In genomic region chr20:22579119-22579427, GRCh38 we compare ENCODE assay signal across 18 cellular contexts. TPM values are rescaled to one million over a fixed set of nuclear protein-coding genes. Genes with fewer than 3 reads are reported as not detected.
DNase-seq lines count a peak whose midpoint lies in the region; TF ChIP-seq lines count a peak whose summit lies in the region.
"Had no signal": no experiment of that assay in that cellular context is flagged by ENCODE, and none has a peak within 500 bp of the region (broad histone marks: within the 10 kb centered on the region; RNA-seq: fewer than 3 reads in every experiment).

No MANE protein-coding gene starts in this region.

- CTCF ChIA-PET in Caco-2 (lab: Charles Lee), result no interaction called here
- CTCF ChIA-PET in activated naive CD4-positive, alpha-beta T cell treated with anti-CD3 and anti-CD28 coated beads, Interleukin-2, amount 10 ng/mL, durations not matched to agents 7 days and 5 days (lab: Charles Lee), result no interaction called here

- DNase-seq in Caco-2 (no peak), NCI-H748 (lab: John Stamatoyannopoulos, UW; ENCODE audit: unreplicated experiment) (peak; percentile 90), fibroblast of the aortic adventitia (ENCODE audit: low read depth) (no peak), neural progenitor cell (ENCODE audit: low spot score) (peak; percentile 96), HT-29 (ENCODE audit: low spot score) (no peak), NCI-H2171 treated with DMSO at 0.1 percent for 48 hours (lab: John Stamatoyannopoulos, UW) (no peak)
- DNase-seq in stimulated activated naive CD4-positive, alpha-beta T cell (lab: John Stamatoyannopoulos, UW), result no peak
- no peak for DNase-seq in activated naive CD4-positive, alpha-beta T cell treated with anti-CD3 and anti-CD28 coated beads, Interleukin-2, amount 10 ng/mL, durations not matched to agents 7 days and 5 days
- DNase-seq: activated CD4-positive, alpha-beta T cell treated with anti-CD3 and anti-CD28 coated beads, Interleukin-2, amount 50 U/mL, for 4 hours; activated T-cell treated with anti-CD3 and anti-CD28 coated beads, Interleukin-2, amount 50 U/mL, for 72 hours; glutamatergic neuron; naive B cell; NCI-H2029 treated with DMSO at 0.1 percent for 48 hours; stimulated activated CD4-positive, alpha-beta T cell treated with anti-CD3 and anti-CD28 coated beads, Interleukin-2, amount 100 ng/mL, for 24 hours; transverse colon had no signal

- H3K4me2 ChIP-seq in neural progenitor cell, result peak overlapping the region; percentile 61

- POLR2A ChIA-PET in Caco-2 (lab: Charles Lee), result interaction anchor here (1.4 kb wide), 2 partner anchors 55 to 67 kb away, joined by 9 to 14 read pairs; no protein-coding TSS in a partner anchor

- H3K79me2 ChIP-seq in neural progenitor cell (ENCODE audit: low read depth), result no peaks in the 10 kb centered on the region

- H3K9me3 ChIP-seq in Caco-2 (no peaks in the 10 kb centered on the region), neural progenitor cell (ENCODE audit: low read depth) (no peaks in the 10 kb centered on the region)
- H3K9me3 ChIP-seq: transverse colon had no signal

- H2AFZ ChIP-seq in neural progenitor cell (replicated peaks), result no peak overlapping the region

- peaks cover 97% of the 10 kb centered on the region for H4K20me1 ChIP-seq in neural progenitor cell (ENCODE audit: low read depth)

- H3K9ac ChIP-seq in neural progenitor cell, result no peak overlapping the region

- H3K27ac Mint-ChIP-seq in Caco-2 (ENCODE audit: unreplicated experiment) (peak overlapping the region; percentile 90), neural progenitor cell (no peak overlapping the region)
- no peak overlapping the region for H3K27ac Mint-ChIP-seq in activated naive CD4-positive, alpha-beta T cell treated with anti-CD3 and anti-CD28 coated beads, Interleukin-2, amount 10 ng/mL, durations not matched to agents 7 days and 5 days
- H3K27ac Mint-ChIP-seq: activated T-cell treated with anti-CD3 and anti-CD28 coated beads, Interleukin-2, amount 50 U/mL, for 72 hours had no signal

- H3K4me1 ChIP-seq in Caco-2 (peaks cover 28% of the 10 kb centered on the region), neural progenitor cell (peaks cover 44% of the 10 kb centered on the region)

- H3K4me1 Mint-ChIP-seq in Caco-2 (ENCODE audit: low read depth, unreplicated experiment) (peaks cover 33% of the 10 kb centered on the region), neural progenitor cell (peaks cover 15% of the 10 kb centered on the region)
- H3K4me1 Mint-ChIP-seq in activated naive CD4-positive, alpha-beta T cell treated with anti-CD3 and anti-CD28 coated beads, Interleukin-2, amount 10 ng/mL, durations not matched to agents 7 days and 5 days, result peaks cover 7% of the 10 kb centered on the region

- peaks cover 43% of the 10 kb centered on the region for H3F3A ChIP-seq in neural progenitor cell (ENCODE audit: low read depth)

- H3K36me3 ChIP-seq in Caco-2 (ENCODE audit: control insufficient read depth, insufficient read depth, low read length), result peaks cover 2% of the 10 kb centered on the region
- H3K36me3 ChIP-seq in neural progenitor cell, result no peaks in the 10 kb centered on the region
- H3K36me3 ChIP-seq: transverse colon had no signal

- intact Hi-C loops in Caco-2 (cut with micrococcal nuclease; ENCODE audit: unreplicated experiment), result no loop called here

- H3K36me3 Mint-ChIP-seq in Caco-2 (ENCODE audit: insufficient read depth, unreplicated experiment) (peaks cover 53% of the 10 kb centered on the region), neural progenitor cell (no peaks in the 10 kb centered on the region)
- H3K36me3 Mint-ChIP-seq in activated naive CD4-positive, alpha-beta T cell treated with anti-CD3 and anti-CD28 coated beads, Interleukin-2, amount 10 ng/mL, durations not matched to agents 7 days and 5 days, result peaks cover 6% of the 10 kb centered on the region

- H3K4me3 Mint-ChIP-seq in Caco-2 (ENCODE audit: unreplicated experiment) (peak overlapping the region; percentile 78), neural progenitor cell (no peak overlapping the region)
- H3K4me3 Mint-ChIP-seq in activated naive CD4-positive, alpha-beta T cell treated with anti-CD3 and anti-CD28 coated beads, Interleukin-2, amount 10 ng/mL, durations not matched to agents 7 days and 5 days, result no peak overlapping the region
- H3K4me3 Mint-ChIP-seq: activated T-cell treated with anti-CD3 and anti-CD28 coated beads, Interleukin-2, amount 50 U/mL, for 72 hours had no signal

- H3K9me3 Mint-ChIP-seq in Caco-2 (ENCODE audit: unreplicated experiment) (no peaks in the 10 kb centered on the region), neural progenitor cell (peaks cover 11% of the 10 kb centered on the region)
- H3K9me3 Mint-ChIP-seq in activated naive CD4-positive, alpha-beta T cell treated with anti-CD3 and anti-CD28 coated beads, Interleukin-2, amount 10 ng/mL, durations not matched to agents 7 days and 5 days, result no peaks in the 10 kb centered on the region

- no TSS peak for BruUV-seq in Caco-2 (replicated peaks; lab: Mats Ljungman, UMichigan)

- TF ChIP-seq CTCF in Caco-2 (IDR thresholded peaks at IDR 0.05; ENCODE audit: insufficient read depth in 1 of 2, low read depth in 1 of 2, low read length in 1 of 2, severe bottlenecking in 1 of 2, unreplicated experiment in 1 of 2) (no peak), fibroblast of the aortic adventitia (IDR thresholded peaks at IDR 0.05; ENCODE audit: insufficient read depth, low read length) (no peak), neural progenitor cell (IDR thresholded peaks at IDR 0.05) (no peak)

- H3K27me3 ChIP-seq in Caco-2 (replicated peaks; ENCODE audit: control insufficient read depth, insufficient read depth, low read length) (no peaks in the 10 kb centered on the region), neural progenitor cell (peaks cover 100% of the 10 kb centered on the region)

- H3K27ac ChIP-seq in neural progenitor cell, result no peak overlapping the region

- H3K27me3 Mint-ChIP-seq in Caco-2 (ENCODE audit: insufficient read depth, unreplicated experiment) (no peaks in the 10 kb centered on the region), neural progenitor cell (ENCODE audit: insufficient read depth, low read depth) (peaks cover 88% of the 10 kb centered on the region)
- H3K27me3 Mint-ChIP-seq in activated naive CD4-positive, alpha-beta T cell treated with anti-CD3 and anti-CD28 coated beads, Interleukin-2, amount 10 ng/mL, durations not matched to agents 7 days and 5 days, result peaks cover 97% of the 10 kb centered on the region

- H3K4me3 ChIP-seq in Caco-2 (ENCODE audit: low read depth, low read length) (no peak overlapping the region), fibroblast of the aortic adventitia (ENCODE audit: low read depth, low read length) (peak overlapping the region; percentile 10), neural progenitor cell (no peak overlapping the region)

RNA-seq across cellular contexts. Expression of gene FOXA2, which starts 5.3 kb away (rescaled TPM):
- total RNA-seq in Caco-2 (2022) (38.7 and 43.6 TPM in 2 replicates), fibroblast of the aortic adventitia (ENCODE audit: low replicate concordance) (not detected in 2 replicates), neural progenitor cell (ENCODE audit: low replicate concordance) (not detected in 2 replicates)
- total RNA-seq in HT-29 (2014; rRNA removed; shearing (Covaris generic)), result 9.1 and 9.4 TPM in 2 replicates
- total RNA-seq: activated T-cell treated with anti-CD3 and anti-CD28 coated beads, Interleukin-2, amount 50 U/mL, for 72 hours; chondrocyte; epithelial cell of proximal tubule; M059J had no signal

Comparison
In these comparisons a context has a peak if more than half of its experiments do, and no peak if none do; other contexts are left out.
1. DNase-seq: peak in NCI-H748 (single experiment) and neural progenitor cell (single experiment); none in Caco-2 (0 of 2), fibroblast of the aortic adventitia (single experiment), stimulated activated naive CD4-positive, alpha-beta T cell (0 of 6), HT-29 (single experiment), NCI-H2171 treated with DMSO at 0.1 percent for 48 hours (single experiment) and activated naive CD4-positive, alpha-beta T cell treated with anti-CD3 and anti-CD28 coated beads, Interleukin-2, amount 10 ng/mL, durations not matched to agents 7 days and 5 days (single experiment).
2. RNA of gene FOXA2, which starts 5.3 kb away (total RNA-seq): 38.7 to 43.6 TPM in Caco-2 and 9.1 to 9.4 TPM in HT-29; not detected in fibroblast of the aortic adventitia and not detected in neural progenitor cell; every median in the first group is over 10 times any median in the second.